In the genomic region with DNA sequence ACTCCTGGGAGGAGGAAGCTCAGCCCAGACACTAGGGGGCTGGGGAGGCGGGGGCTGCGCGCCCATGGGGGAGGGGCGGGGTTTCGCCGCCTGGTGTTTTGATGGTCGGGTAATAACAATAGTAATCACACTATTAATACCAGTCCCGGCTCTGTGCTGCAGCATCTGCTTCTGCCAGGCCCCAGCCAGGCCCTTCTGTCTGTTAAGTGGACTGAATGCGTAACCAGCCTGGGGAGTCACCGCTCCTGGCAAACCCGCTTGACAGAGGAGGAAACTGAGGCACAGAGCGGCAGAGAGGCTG, we compare ENCODE assay signal across 28 cellular contexts. TPM values are rescaled to one million over a fixed set of nuclear protein-coding genes. Genes with fewer than 3 reads are reported as not detected.
DNase-seq lines count a peak whose midpoint lies in the region; ATAC-seq, FAIRE-seq and TF ChIP-seq lines count a peak whose summit lies in the region.
"Had no signal": no experiment of that assay in that cellular context is flagged by ENCODE, and none has a peak within 500 bp of the region (broad histone marks: within the 10 kb centered on the region; RNA-seq: fewer than 3 reads in every experiment).

No MANE protein-coding gene starts in this region.

- TF ChIP-seq POLR2A in prostate gland (IDR thresholded peaks at IDR 0.05): no peak

- TF ChIP-seq CTCF in WTC11 (IDR thresholded peaks at IDR 0.05) (no peak), neural cell (IDR thresholded peaks at IDR 0.05; ENCODE audit: poor library complexity, severe bottlenecking) (no peak), GM13976 (IDR thresholded peaks at IDR 0.05; ENCODE audit: borderline replicate concordance, control extremely low read depth, extremely low read depth, insufficient read depth, missing control alignments) (no peak), prostate gland (IDR thresholded peaks at IDR 0.05) (no peak)

- peaks cover 15% of the 10 kb centered on the region for H3K4me1 Mint-ChIP-seq in WTC11
- H3K4me1 Mint-ChIP-seq: activated B cell treated with CpG ODN at 0.5 μM for 24 hours had no signal

- DNase-seq in DMS 273 (lab: John Stamatoyannopoulos, UW; ENCODE audit: unreplicated experiment) (peak; percentile 40), DMS 273 treated with DMSO at 0.1 percent for 48 hours (lab: John Stamatoyannopoulos, UW) (no peak), NCI-H146 (lab: John Stamatoyannopoulos, UW) (peak; percentile 35), WTC11 (ENCODE audit: low spot score) (no peak), GM13976 (ENCODE audit: low spot score) (no peak), urothelium cell line (ENCODE audit: low spot score) (no peak), prostate gland (ENCODE audit: low spot score) (no peak)
- DNase-seq: activated B cell treated with CpG ODN at 0.5 μM for 24 hours; activated CD8-positive, alpha-beta T cell treated with anti-CD3 and anti-CD28 coated beads, Interleukin-2, amount 10 ng/mL, durations not matched to agents 7 days and 5 days; activated T-cell treated with anti-CD3 and anti-CD28 coated beads, Interleukin-2, amount 50 U/mL, for 1 hour; amniotic stem cell; effector memory CD4-positive, alpha-beta T cell; EL; KBM-7; mesenchymal stem cell; NCI-H2029 treated with DMSO at 0.1 percent for 48 hours; NCI-H510A treated with DMSO at 0.1 percent for 48 hours; spleen; stimulated activated CD4-positive, alpha-beta T cell treated with anti-CD3 and anti-CD28 coated beads, Interleukin-4, amount 100 ng/mL, for 24 hours; stimulated activated naive CD4-positive, alpha-beta T cell treated with Interleukin-2 at 50 U/mL for 16 hours; T-helper 9 cell had no signal

- TF ChIP-seq EP300 in neural cell (conservative IDR thresholded peaks at IDR 0.05; ENCODE audit: poor library complexity, severe bottlenecking): no peak

- no peaks in the 10 kb centered on the region for H3K79me2 ChIP-seq in neural cell (replicated peaks; ENCODE audit: insufficient read depth, low read length)

- H3K4me3 ChIP-seq in neural cell (ENCODE audit: low read length) (peak overlapping the region; percentile 48), prostate gland (no peak overlapping the region)
- H3K4me3 ChIP-seq: breast epithelium, HAP-1, right atrium auricular region, spleen had no signal

- intact Hi-C loops in prostate gland (cut with DNase I): no loop called here

- ATAC-seq in WTC11: peak; percentile 35
- ATAC-seq: activated CD8-positive, alpha-beta T cell treated with anti-CD3 and anti-CD28 coated beads, Interleukin-2, amount 10 ng/mL, durations not matched to agents 7 days and 5 days had no signal

- H3K9me3 Mint-ChIP-seq in WTC11: no peaks in the 10 kb centered on the region

- no peak for TF ChIP-seq RAD21 in neural cell (conservative IDR thresholded peaks at IDR 0.05)

- POLR2A ChIA-PET in WTC11 (lab: Charles Lee): no interaction called here

- no peak overlapping the region for H3K27ac Mint-ChIP-seq in WTC11
- H3K27ac Mint-ChIP-seq: activated B cell treated with CpG ODN at 0.5 μM for 24 hours; activated CD8-positive, alpha-beta T cell treated with anti-CD3 and anti-CD28 coated beads, Interleukin-2, amount 10 ng/mL, durations not matched to agents 7 days and 5 days had no signal

- H3K27me3 ChIP-seq in neural cell (ENCODE audit: insufficient read depth, low read depth, low read length) (peaks cover 20% of the 10 kb centered on the region), prostate gland (replicated peaks; ENCODE audit: insufficient read depth) (peaks cover 10% of the 10 kb centered on the region)

- H4K20me1 ChIP-seq in neural cell (ENCODE audit: insufficient read depth): no peaks in the 10 kb centered on the region

- in situ Hi-C loops in GM13976 (cut with MboI; ENCODE audit: low sequenced_read_pairs, unreplicated experiment): no loop called here

- H3K27ac ChIP-seq in neural cell (ENCODE audit: low read length) (peak overlapping the region; percentile 28), prostate gland (no peak overlapping the region)
- H3K27ac ChIP-seq: 22Rv1, breast epithelium, right atrium auricular region, spleen had no signal

- 21% methylated on average over 11 of the region's 12 CpGs for WGBS in prostate gland

- H2AFZ ChIP-seq in neural cell (ENCODE audit: low read depth, low read length): no peak overlapping the region

- no peaks in the 10 kb centered on the region for H3K9me3 ChIP-seq in neural cell (ENCODE audit: low read length)
- H3K9me3 ChIP-seq in prostate gland: no peaks in the 10 kb centered on the region
- H3K9me3 ChIP-seq: HAP-1, right atrium auricular region, spleen had no signal

- peak overlapping the region; percentile 47 for H3K9ac ChIP-seq in neural cell (ENCODE audit: low read length)

- no peaks in the 10 kb centered on the region for H3F3A ChIP-seq in neural cell (ENCODE audit: insufficient read depth, low read length, poor library complexity, severe bottlenecking)

- H3K9me2 ChIP-seq in neural cell (ENCODE audit: insufficient read depth, low read length): no peaks in the 10 kb centered on the region

- peaks cover 84% of the 10 kb centered on the region for H3K27me3 Mint-ChIP-seq in WTC11 (ENCODE audit: low read depth)

- no peak for FAIRE-seq in urothelium cell line (lab: Jason Lieb, UNC)
- FAIRE-seq: colon, GM18507 had no signal

- no peaks in the 10 kb centered on the region for H3K36me3 ChIP-seq in neural cell (ENCODE audit: insufficient read depth, low read length)
- no peaks in the 10 kb centered on the region for H3K36me3 ChIP-seq in prostate gland
- H3K36me3 ChIP-seq: breast epithelium, right atrium auricular region, spleen had no signal

- peak overlapping the region; percentile 46; the same call in 1 of the 2 replicates for H3K4me3 Mint-ChIP-seq in WTC11
- H3K4me3 Mint-ChIP-seq: activated B cell treated with CpG ODN at 0.5 μM for 24 hours; activated CD8-positive, alpha-beta T cell treated with anti-CD3 and anti-CD28 coated beads, Interleukin-2, amount 10 ng/mL, durations not matched to agents 7 days and 5 days had no signal

- no peak overlapping the region for H3K4me2 ChIP-seq in neural cell (ENCODE audit: low read length)

- CTCF ChIA-PET in WTC11 (lab: Charles Lee): interaction anchor here (0.5 to 2.9 kb wide), 8 partner anchors 9 to 321 kb away, joined by 3 to 24 read pairs (median 4); partner anchors contain the start of genes DHX34, NPAS1 and ZC3H4

- no peaks in the 10 kb centered on the region for H3K4me1 ChIP-seq in prostate gland (replicated peaks)
- H3K4me1 ChIP-seq: breast epithelium had no signal

- H3K36me3 Mint-ChIP-seq in WTC11: no peaks in the 10 kb centered on the region

TF ChIP-seq in WTC11, 78 proteins besides CTCF, POLR2A, EP300 and RAD21 (continues in another document):
- TF ChIP-seq JAZF1 (CRISPR knock-in tag; IDR thresholded peaks at IDR 0.05) (no peak), ZNF317 (CRISPR knock-in tag; IDR thresholded peaks at IDR 0.05; ENCODE audit: borderline replicate concordance, low read depth) (no peak), TEAD4 (CRISPR knock-in tag; IDR thresholded peaks at IDR 0.05) (no peak), HMGXB4 (CRISPR knock-in tag; IDR thresholded peaks at IDR 0.05) (no peak)

TF ChIP-seq in neural cell, 6 proteins besides CTCF, POLR2A, EP300 and RAD21:
- TF ChIP-seq SMC3 (conservative IDR thresholded peaks at IDR 0.05; ENCODE audit: poor library complexity) (no peak), TAF1 (IDR thresholded peaks at IDR 0.05; ENCODE audit: low read depth) (no peak), REST (IDR thresholded peaks at IDR 0.05; ENCODE audit: borderline replicate concordance) (no peak), EZH2 (IDR thresholded peaks at IDR 0.05; ENCODE audit: borderline replicate concordance, insufficient read depth, low read length, poor library complexity, severe bottlenecking) (no peak), MXI1 (conservative IDR thresholded peaks at IDR 0.05; ENCODE audit: poor library complexity, severe bottlenecking) (no peak), POLR2AphosphoS5 (IDR thresholded peaks at IDR 0.05) (no peak)

RNA-seq across cellular contexts. Expression of gene NPAS1, which starts 8.7 kb away (rescaled TPM):
- total RNA-seq in WTC11 (2021) (6.8 to 11.1 TPM (median 10.3 TPM) in 3 replicates), prostate gland (under 1 TPM; 0.27 to 0.51 TPM)
- polyA plus RNA-seq in neural cell: 0.38 TPM in 1 of 2 replicates, not detected in the other
- not detected in 2 replicates for polyA minus RNA-seq in neural cell
- total RNA-seq: activated CD8-positive, alpha-beta T cell treated with anti-CD3 and anti-CD28 coated beads, Interleukin-2, amount 10 ng/mL, durations not matched to agents 7 days and 5 days had no signal

RNA-seq across cellular contexts. Expression of gene TMEM160, which starts 20.1 kb away (rescaled TPM):
- total RNA-seq in WTC11 (2021): 86.2 to 90.3 TPM (median 87.8 TPM) in 3 replicates
- 181 and 189 TPM in 2 replicates for polyA plus RNA-seq in neural cell
- polyA minus RNA-seq in neural cell: 44.5 and 46.3 TPM in 2 replicates
- total RNA-seq in prostate gland: 10 to 100 TPM; 23.4 to 55.5 TPM

Comparison
In these comparisons a context has a peak if more than half of its experiments do, and no peak if none do; other contexts are left out.
1. DNase-seq: peak in DMS 273 (single experiment) and NCI-H146 (single experiment); none in DMS 273 treated with DMSO at 0.1 percent for 48 hours (single experiment), WTC11 (single experiment), GM13976 (single experiment), urothelium cell line (single experiment) and prostate gland (single experiment).